In genomic region chr6:149897855-149898744, GRCh38 we compare ENCODE assay signal across 8 cellular contexts. TPM values are rescaled to one million over a fixed set of nuclear protein-coding genes. Genes with fewer than 3 reads are reported as not detected.
DNase-seq lines count a peak whose midpoint lies in the region; ATAC-seq and TF ChIP-seq lines count a peak whose summit lies in the region.

RAET1E (minus strand) TSS chr6:149898113; CDS start chr6:149890901, 7,212 bp downstream.

- H3K36me3 ChIP-seq in ovary = no peaks in the 10 kb centered on the region

- H3K27me3 ChIP-seq in ovary = no peaks in the 10 kb centered on the region

- peaks cover 19 to 42% of the 10 kb centered on the region in 2 donors for H3K27me3 Mint-ChIP-seq in effector memory CD8-positive, alpha-beta T cell

- DNase-seq in OCI-M1 (lab: John Stamatoyannopoulos, UW) (peak; percentile 43), ovary (peak in 1 of 5 donors; percentile 31), NCI-H2107 treated with DMSO at 0.1 percent for 48 hours (lab: John Stamatoyannopoulos, UW; ENCODE audit: unreplicated experiment) (no peak), NCI-H128 (lab: John Stamatoyannopoulos, UW; ENCODE audit: unreplicated experiment) (no peak), AML-193 (lab: John Stamatoyannopoulos, UW) (no peak)
- DNase-seq in effector memory CD8-positive, alpha-beta T cell = no peak

- H3K9me3 ChIP-seq in ovary = no peaks in the 10 kb centered on the region

- H3K27ac Mint-ChIP-seq in effector memory CD8-positive, alpha-beta T cell = peak within 1 kb of the TSS; percentile 18 to 49

- TF ChIP-seq CTCF in C4-2B (conservative IDR thresholded peaks at IDR 0.05) (no peak), ovary (IDR thresholded peaks at IDR 0.05) (no peak)

- 79 to 81% (median 81%) methylated on average over 17 of the region's 17 CpGs for WGBS in ovary, 3 donors

- no peak for TF ChIP-seq POLR2A in ovary (IDR thresholded peaks at IDR 0.05)

- intact Hi-C loops in ovary (cut with DNase I) = no loop called here

- H3K4me1 ChIP-seq in ovary (ENCODE audit: insufficient read depth) = peaks cover 20% of the 10 kb centered on the region

- no peaks in the 10 kb centered on the region for H3K9me3 Mint-ChIP-seq in effector memory CD8-positive, alpha-beta T cell

- ATAC-seq in effector memory CD8-positive, alpha-beta T cell (replicated peaks) = no peak
- ATAC-seq in HG03139 (IDR thresholded peaks at IDR 0.05; ENCODE audit: unreplicated experiment) = no peak

- H3K36me3 Mint-ChIP-seq in effector memory CD8-positive, alpha-beta T cell (ENCODE audit: insufficient read depth) = no peaks in the 10 kb centered on the region

- peak within 1 kb of the TSS; percentile 25 for H3K4me3 ChIP-seq in ovary

- H3K4me1 Mint-ChIP-seq in effector memory CD8-positive, alpha-beta T cell (ENCODE audit: low read depth in 2 of 2) = peaks cover 7 to 16% of the 10 kb centered on the region in 2 donors

- peak within 1 kb of the TSS; percentile 58 to 60 for H3K4me3 Mint-ChIP-seq in effector memory CD8-positive, alpha-beta T cell

- H3K27ac ChIP-seq in C4-2B = peak within 1 kb of the TSS; percentile 9
- H3K27ac ChIP-seq in ovary = peak within 1 kb of the TSS; percentile 30 to 66

- no peak for TF ChIP-seq EP300 in ovary (IDR thresholded peaks at IDR 0.05)

RNA-seq across cellular contexts. Expression of gene RAET1E, which starts in this region (rescaled TPM):
- under 1 TPM in 4 of 7 donors, not detected in 3; 0.18 to 0.69 (median 0.29) TPM for total RNA-seq in ovary
- polyA plus RNA-seq in ovary = under 1 TPM; 0.11 to 0.23 TPM
